In the genomic region with DNA sequence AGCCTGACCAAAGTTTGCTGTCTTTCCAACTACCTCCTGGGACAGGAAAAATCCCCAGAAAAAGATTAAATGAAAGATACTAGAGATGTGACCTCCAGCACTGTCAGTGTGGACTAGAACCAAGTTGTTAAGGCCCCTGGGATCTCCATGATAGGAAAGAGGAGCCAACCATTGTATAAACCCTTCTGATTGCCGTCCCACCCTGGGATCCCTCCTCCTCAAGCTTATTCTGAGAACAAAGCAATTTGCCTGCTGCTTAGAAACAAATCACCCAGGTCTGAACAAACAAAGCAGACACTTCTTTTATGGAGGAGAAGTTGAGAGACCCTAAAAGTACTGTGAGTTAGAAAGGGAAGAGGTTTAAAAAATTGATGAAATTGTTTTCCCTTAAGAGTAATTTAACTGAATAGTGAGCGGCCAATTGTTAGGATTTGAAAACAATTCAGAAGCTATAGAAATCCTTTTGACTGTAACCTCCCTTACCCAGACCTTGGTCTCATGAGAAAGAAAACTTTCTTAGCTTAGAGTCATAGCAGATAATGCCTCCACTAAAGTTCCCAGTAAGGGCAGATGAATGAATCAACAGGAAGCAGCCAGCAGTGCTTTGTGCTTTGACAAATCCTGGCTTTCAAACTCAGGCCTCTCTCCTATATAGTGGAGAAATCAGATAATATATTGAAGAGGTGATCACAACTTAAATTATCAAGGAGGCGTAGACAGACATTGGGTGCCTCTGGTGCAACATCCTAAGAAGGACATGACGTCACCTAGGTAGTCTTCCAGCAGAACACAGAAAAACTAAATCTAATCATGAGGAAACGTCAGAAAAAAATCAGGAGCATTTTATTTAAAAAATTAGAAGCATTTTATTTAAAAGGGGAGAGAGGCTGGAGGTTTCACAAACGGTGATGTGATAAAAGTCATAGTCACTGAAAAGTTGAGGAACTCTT, we compare ENCODE assay signal across 19 cellular contexts.
DNase-seq lines count a peak whose midpoint lies in the region; ATAC-seq and TF ChIP-seq lines count a peak whose summit lies in the region.
"Had no signal": no experiment of that assay in that cellular context is flagged by ENCODE, and none has a peak within 500 bp of the region (broad histone marks: within the 10 kb centered on the region; RNA-seq: fewer than 3 reads in every experiment).

No MANE protein-coding gene starts in this region.

- no peaks in the 10 kb centered on the region for H3K9me3 Mint-ChIP-seq in activated CD8-positive, alpha-beta T cell treated with anti-CD3 and anti-CD28 coated beads, Interleukin-2, amount 10 ng/mL, durations not matched to agents 7 days and 5 days (ENCODE audit: insufficient read depth)
- no peaks in the 10 kb centered on the region for H3K9me3 Mint-ChIP-seq in activated CD8-positive, alpha-beta T cell treated with anti-CD3 and anti-CD28 coated beads for 36 hours
- no peaks in the 10 kb centered on the region for H3K9me3 Mint-ChIP-seq in CD8-positive, alpha-beta memory T cell
- H3K9me3 Mint-ChIP-seq: activated naive CD8-positive, alpha-beta T cell treated with anti-CD3 and anti-CD28 coated beads for 36 hours; activated T-cell treated with anti-CD3 and anti-CD28 coated beads, Interleukin-2, amount 50 U/mL, for 72 hours; CD4-positive, CD25-positive, alpha-beta regulatory T cell had no signal

- DNase-seq in activated CD8-positive, alpha-beta T cell treated with anti-CD3 and anti-CD28 coated beads, Interleukin-2, amount 10 ng/mL, durations not matched to agents 7 days and 5 days = no peak
- DNase-seq in activated CD8-positive, alpha-beta T cell treated with anti-CD3 and anti-CD28 coated beads for 36 hours = no peak
- DNase-seq in astrocyte of the hippocampus (ENCODE audit: low read depth, low spot score) (peak; percentile 12), iPS-NIHi11 (ENCODE audit: low spot score) (peak; percentile 15), stromal cell of bone marrow (ENCODE audit: low read depth) (peak; percentile 25), putamen (ENCODE audit: low spot score) (no peak)
- DNase-seq in CD8-positive, alpha-beta memory T cell = no peak
- DNase-seq: activated CD4-positive, alpha-beta T cell treated with anti-CD3 and anti-CD28 coated beads, Interleukin-2, amount 50 U/mL, for 48 hours; activated naive CD8-positive, alpha-beta T cell treated with anti-CD3 and anti-CD28 coated beads for 36 hours; activated T-cell treated with anti-CD3 and anti-CD28 coated beads, Interleukin-2, amount 50 U/mL, for 72 hours; glutamatergic neuron; GOT3; islet precursor cell; PC-9; stimulated activated CD4-positive, alpha-beta T cell treated with anti-CD3 and anti-CD28 coated beads, Interleukin-4, amount 100 ng/mL, for 4 hours; transverse colon had no signal

- H3K36me3 Mint-ChIP-seq in activated CD8-positive, alpha-beta T cell treated with anti-CD3 and anti-CD28 coated beads, Interleukin-2, amount 10 ng/mL, durations not matched to agents 7 days and 5 days (ENCODE audit: low read depth) = no peaks in the 10 kb centered on the region
- no peaks in the 10 kb centered on the region for H3K36me3 Mint-ChIP-seq in activated CD8-positive, alpha-beta T cell treated with anti-CD3 and anti-CD28 coated beads for 36 hours (ENCODE audit: low read depth)
- H3K36me3 Mint-ChIP-seq in CD8-positive, alpha-beta memory T cell = no peaks in the 10 kb centered on the region
- H3K36me3 Mint-ChIP-seq: activated naive CD8-positive, alpha-beta T cell treated with anti-CD3 and anti-CD28 coated beads for 36 hours; CD4-positive, CD25-positive, alpha-beta regulatory T cell had no signal

- peak overlapping the region; percentile 28 for H3K27ac Mint-ChIP-seq in activated CD8-positive, alpha-beta T cell treated with anti-CD3 and anti-CD28 coated beads, Interleukin-2, amount 10 ng/mL, durations not matched to agents 7 days and 5 days
- H3K27ac Mint-ChIP-seq in activated CD8-positive, alpha-beta T cell treated with anti-CD3 and anti-CD28 coated beads for 36 hours = no peak overlapping the region
- no peak overlapping the region for H3K27ac Mint-ChIP-seq in CD8-positive, alpha-beta memory T cell
- H3K27ac Mint-ChIP-seq: activated naive CD8-positive, alpha-beta T cell treated with anti-CD3 and anti-CD28 coated beads for 36 hours; activated T-cell treated with anti-CD3 and anti-CD28 coated beads, Interleukin-2, amount 50 U/mL, for 72 hours; CD4-positive, CD25-positive, alpha-beta regulatory T cell had no signal

- no peak overlapping the region for H3K27ac ChIP-seq in CD8-positive, alpha-beta memory T cell (ENCODE audit: low read depth, low read length)
- H3K27ac ChIP-seq: epithelial cell of prostate, PC-9, transverse colon had no signal

- CTCF ChIA-PET in activated CD8-positive, alpha-beta T cell treated with anti-CD3 and anti-CD28 coated beads, Interleukin-2, amount 10 ng/mL, durations not matched to agents 7 days and 5 days (lab: Charles Lee) = no interaction called here
- CTCF ChIA-PET in activated CD8-positive, alpha-beta T cell treated with anti-CD3 and anti-CD28 coated beads for 36 hours (lab: Charles Lee) = no interaction called here
- CTCF ChIA-PET in CD8-positive, alpha-beta memory T cell (lab: Charles Lee) = no interaction called here

- no peak overlapping the region for H3K4me3 Mint-ChIP-seq in activated CD8-positive, alpha-beta T cell treated with anti-CD3 and anti-CD28 coated beads, Interleukin-2, amount 10 ng/mL, durations not matched to agents 7 days and 5 days
- H3K4me3 Mint-ChIP-seq in activated CD8-positive, alpha-beta T cell treated with anti-CD3 and anti-CD28 coated beads for 36 hours = no peak overlapping the region
- no peak overlapping the region for H3K4me3 Mint-ChIP-seq in CD8-positive, alpha-beta memory T cell
- H3K4me3 Mint-ChIP-seq: activated naive CD8-positive, alpha-beta T cell treated with anti-CD3 and anti-CD28 coated beads for 36 hours; activated T-cell treated with anti-CD3 and anti-CD28 coated beads, Interleukin-2, amount 50 U/mL, for 72 hours had no signal

- H3K9me3 ChIP-seq in CD8-positive, alpha-beta memory T cell (ENCODE audit: low read length) = no peaks in the 10 kb centered on the region
- H3K9me3 ChIP-seq: transverse colon had no signal

- no peak for TF ChIP-seq CTCF in activated CD8-positive, alpha-beta T cell treated with anti-CD3 and anti-CD28 coated beads for 36 hours (IDR thresholded peaks at IDR 0.05)

- no peaks in the 10 kb centered on the region for H3K36me3 ChIP-seq in CD8-positive, alpha-beta memory T cell (ENCODE audit: insufficient read depth, low read length)
- H3K36me3 ChIP-seq: transverse colon had no signal

- no peaks in the 10 kb centered on the region for H3K27me3 ChIP-seq in CD8-positive, alpha-beta memory T cell (ENCODE audit: insufficient read depth, low read length, poor library complexity, severe bottlenecking)
- H3K27me3 ChIP-seq: transverse colon had no signal

- ATAC-seq in activated CD8-positive, alpha-beta T cell treated with anti-CD3 and anti-CD28 coated beads, Interleukin-2, amount 10 ng/mL, durations not matched to agents 7 days and 5 days = no peak
- no peak for ATAC-seq in activated CD8-positive, alpha-beta T cell treated with anti-CD3 and anti-CD28 coated beads for 36 hours
- no peak for ATAC-seq in HG03520 (IDR thresholded peaks at IDR 0.05; ENCODE audit: unreplicated experiment)
- ATAC-seq: activated T-cell treated with anti-CD3 and anti-CD28 coated beads, Interleukin-2, amount 50 U/mL, for 72 hours had no signal

- H3K4me3 ChIP-seq in CD8-positive, alpha-beta memory T cell (ENCODE audit: low read length) = no peak overlapping the region
- H3K4me3 ChIP-seq: PC-9, transverse colon had no signal

- intact Hi-C loops in activated CD8-positive, alpha-beta T cell treated with anti-CD3 and anti-CD28 coated beads for 36 hours (cut with micrococcal nuclease) = no loop called here

- peaks cover 10% of the 10 kb centered on the region for H3K4me1 Mint-ChIP-seq in activated CD8-positive, alpha-beta T cell treated with anti-CD3 and anti-CD28 coated beads, Interleukin-2, amount 10 ng/mL, durations not matched to agents 7 days and 5 days (ENCODE audit: low read depth)
- H3K4me1 Mint-ChIP-seq in activated CD8-positive, alpha-beta T cell treated with anti-CD3 and anti-CD28 coated beads for 36 hours (ENCODE audit: low read depth) = peaks cover 21% of the 10 kb centered on the region
- peaks cover 0 to 2% (median 0%) of the 10 kb centered on the region in 3 donors for H3K4me1 Mint-ChIP-seq in CD8-positive, alpha-beta memory T cell

- POLR2A ChIA-PET in activated CD8-positive, alpha-beta T cell treated with anti-CD3 and anti-CD28 coated beads, Interleukin-2, amount 10 ng/mL, durations not matched to agents 7 days and 5 days (lab: Charles Lee) = no interaction called here
- POLR2A ChIA-PET in activated CD8-positive, alpha-beta T cell treated with anti-CD3 and anti-CD28 coated beads for 36 hours (lab: Charles Lee) = no interaction called here
- POLR2A ChIA-PET in CD8-positive, alpha-beta memory T cell (lab: Charles Lee) = no interaction called here

- no peaks in the 10 kb centered on the region for H3K4me1 ChIP-seq in CD8-positive, alpha-beta memory T cell (ENCODE audit: insufficient read depth, low read length)
- H3K4me1 ChIP-seq: transverse colon had no signal

- no peaks in the 10 kb centered on the region for H3K27me3 Mint-ChIP-seq in activated CD8-positive, alpha-beta T cell treated with anti-CD3 and anti-CD28 coated beads, Interleukin-2, amount 10 ng/mL, durations not matched to agents 7 days and 5 days (ENCODE audit: low read depth)
- no peaks in the 10 kb centered on the region for H3K27me3 Mint-ChIP-seq in activated CD8-positive, alpha-beta T cell treated with anti-CD3 and anti-CD28 coated beads for 36 hours
- peaks cover 2 to 10% of the 10 kb centered on the region in 2 donors for H3K27me3 Mint-ChIP-seq in CD8-positive, alpha-beta memory T cell
- H3K27me3 Mint-ChIP-seq: activated naive CD8-positive, alpha-beta T cell treated with anti-CD3 and anti-CD28 coated beads for 36 hours; CD4-positive, CD25-positive, alpha-beta regulatory T cell had no signal

Comparison
In these comparisons a context has a peak if more than half of its experiments do, and no peak if none do; other contexts are left out.
1. DNase-seq: peak in astrocyte of the hippocampus (single experiment), iPS-NIHi11 (single experiment) and stromal cell of bone marrow (single experiment); none in activated CD8-positive, alpha-beta T cell treated with anti-CD3 and anti-CD28 coated beads, Interleukin-2, amount 10 ng/mL, durations not matched to agents 7 days and 5 days (single experiment), activated CD8-positive, alpha-beta T cell treated with anti-CD3 and anti-CD28 coated beads for 36 hours (single experiment), putamen (single experiment) and CD8-positive, alpha-beta memory T cell (0 of 5).